Comparison of ENCODE assay signal across 9 cellular contexts in the genomic region with DNA sequence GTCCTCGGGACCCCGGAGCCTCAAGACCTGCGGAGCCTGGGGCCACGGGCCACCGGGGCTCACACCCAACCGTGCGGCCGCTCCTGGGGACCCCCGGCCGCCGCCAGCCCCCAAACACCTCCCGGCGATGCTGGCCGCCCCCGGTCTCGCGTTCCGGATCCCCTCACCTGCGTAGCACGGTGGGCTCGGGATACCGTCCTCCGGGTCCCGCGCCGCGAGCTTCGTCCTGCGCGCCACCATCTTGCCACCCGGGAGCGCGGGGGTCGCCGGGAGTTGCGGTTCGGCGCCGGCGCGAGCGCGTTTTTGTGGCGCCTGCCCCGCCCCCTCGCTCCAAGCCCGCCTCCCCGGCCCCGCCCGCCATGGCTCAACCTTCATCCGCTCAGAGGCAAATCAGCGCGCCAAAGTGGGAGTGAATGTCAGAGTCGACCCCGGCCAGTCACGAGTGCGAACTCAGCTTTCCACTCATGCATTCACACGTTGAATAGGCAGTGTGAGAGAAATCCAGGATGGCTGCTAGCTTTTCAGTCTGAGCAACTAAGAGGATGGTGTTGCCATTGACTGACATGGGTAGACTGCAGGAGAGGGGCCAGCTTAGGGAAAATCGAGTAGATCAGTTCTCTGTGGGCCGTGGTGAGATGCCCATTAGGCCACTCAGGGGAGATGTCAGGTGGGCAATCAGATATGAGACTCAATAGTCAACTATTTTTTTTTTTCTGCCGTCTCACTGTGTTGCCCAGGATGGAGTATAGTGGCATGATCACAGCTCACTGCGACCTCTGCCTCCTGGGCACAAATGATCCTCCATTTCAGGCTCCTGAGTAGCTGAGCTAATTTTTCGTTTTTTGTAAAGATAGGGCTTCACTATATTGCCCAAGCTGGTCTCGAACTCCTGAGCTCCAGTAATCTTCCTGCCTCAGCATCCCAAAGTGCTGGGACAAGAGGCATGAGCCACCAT. TPM values are rescaled to one million over a fixed set of nuclear protein-coding genes. Genes with fewer than 3 reads are reported as not detected.
DNase-seq lines count a peak whose midpoint lies in the region; ATAC-seq, FAIRE-seq and TF ChIP-seq lines count a peak whose summit lies in the region.
"Had no signal": no experiment of that assay in that cellular context is flagged by ENCODE, and none has a peak within 500 bp of the region (broad histone marks: within the 10 kb centered on the region; RNA-seq: fewer than 3 reads in every experiment).

No MANE protein-coding gene starts in this region.

- H3K27me3 ChIP-seq in BLaER1 treated with 17β-estradiol and CSF1 and Interleukin-3, amounts not matched to agents 10 nM and 100 nM = no peaks in the 10 kb centered on the region
- no peaks in the 10 kb centered on the region for H3K27me3 ChIP-seq in Karpas-422 (ENCODE audit: low read length)
- H3K27me3 ChIP-seq in pancreas = no peaks in the 10 kb centered on the region
- H3K27me3 ChIP-seq in thyroid gland = no peaks in the 10 kb centered on the region

- FAIRE-seq in pancreas (lab: Jason Lieb, UNC) = no peak

- H3K27ac Mint-ChIP-seq in activated naive CD4-positive, alpha-beta T cell treated with anti-CD3 and anti-CD28 coated beads, Interleukin-2, amount 50 U/mL, for 72 hours = peak overlapping the region; percentile 88 to 93

- peaks cover 18 to 48% (median 32%) of the 10 kb centered on the region in 10 experiments for H3K4me1 ChIP-seq in BLaER1 treated with 17β-estradiol and CSF1 and Interleukin-3, amounts not matched to agents 10 nM and 100 nM
- peaks cover 16% of the 10 kb centered on the region for H3K4me1 ChIP-seq in Karpas-422 (ENCODE audit: low read length)
- peaks cover 0 to 3% (median 0%) of the 10 kb centered on the region in 3 donors for H3K4me1 ChIP-seq in pancreas
- peaks cover 0 to 8% of the 10 kb centered on the region in 2 donors for H3K4me1 ChIP-seq in thyroid gland

- intact Hi-C loops in Right ventricle myocardium inferior (cut with DNase I) (no loop called here), pancreas (cut with DNase I) (no loop called here), thyroid gland (cut with DNase I) (no loop called here)

- ATAC-seq in GM19455 (IDR thresholded peaks at IDR 0.05; ENCODE audit: unreplicated experiment) (peak; percentile 70), SK-N-SH treated with all-trans-retinoic acid at 6 μM for 48 hours (peak; percentile 93), Right ventricle myocardium inferior (peak; percentile 94), pancreas (peak; percentile 96 to 97 (median 96))
- ATAC-seq in activated naive CD4-positive, alpha-beta T cell treated with anti-CD3 and anti-CD28 coated beads, Interleukin-2, amount 50 U/mL, for 72 hours = peak; percentile 88 to 93

- TF ChIP-seq CTCF in pancreas (IDR thresholded peaks at IDR 0.05) (no peak), thyroid gland (IDR thresholded peaks at IDR 0.05) (no peak)

- H3K9me3 Mint-ChIP-seq in activated naive CD4-positive, alpha-beta T cell treated with anti-CD3 and anti-CD28 coated beads, Interleukin-2, amount 50 U/mL, for 72 hours = no peaks in the 10 kb centered on the region

- peak in 1 of 2 donors; percentile 47 for TF ChIP-seq POLR2A in thyroid gland (IDR thresholded peaks at IDR 0.05)

- WGBS in pancreas, 2 donors = 6 to 7% methylated on average over 45 to 64 of the region's 64 CpGs
- 15 to 63% methylated on average over 6 to 25 of the region's 64 CpGs for WGBS in thyroid gland, 2 donors

- H2AFZ ChIP-seq in Karpas-422 (ENCODE audit: low read length) = no peak overlapping the region

- H3K9ac ChIP-seq in BLaER1 treated with 17β-estradiol and CSF1 and Interleukin-3, amounts not matched to agents 10 nM and 100 nM = peak overlapping the region; percentile 81 to 95 (median 91)
- peak overlapping the region; percentile 87 for H3K9ac ChIP-seq in Karpas-422 (ENCODE audit: low read length)

- H3K9me2 ChIP-seq in Karpas-422 (replicated peaks; ENCODE audit: insufficient read depth, low read length) = no peaks in the 10 kb centered on the region

- H4K20me1 ChIP-seq in BLaER1 treated with 17β-estradiol and CSF1 and Interleukin-3, amounts not matched to agents 10 nM and 100 nM = peaks cover under 1 to 51% (median 23%) of the 10 kb centered on the region in 11 experiments; a peak in 19 of 22 replicates
- H4K20me1 ChIP-seq in Karpas-422 (ENCODE audit: insufficient read depth, low read depth, low read length) = 0 out of 2 replicates have a peak, but pooled peaks cover 2% of the 10 kb centered on the region

- H3K36me3 Mint-ChIP-seq in activated naive CD4-positive, alpha-beta T cell treated with anti-CD3 and anti-CD28 coated beads, Interleukin-2, amount 50 U/mL, for 72 hours = peaks cover 18 to 21% of the 10 kb centered on the region in 2 donors

- peak overlapping the region; percentile 72 to 88 (median 82) for H3K4me2 ChIP-seq in BLaER1 treated with 17β-estradiol and CSF1 and Interleukin-3, amounts not matched to agents 10 nM and 100 nM
- peak overlapping the region; percentile 72 for H3K4me2 ChIP-seq in Karpas-422 (ENCODE audit: low read depth, low read length, poor library complexity, severe bottlenecking)

- peaks cover 61 to 79% (median 78%) of the 10 kb centered on the region in 11 experiments for H3K36me3 ChIP-seq in BLaER1 treated with 17β-estradiol and CSF1 and Interleukin-3, amounts not matched to agents 10 nM and 100 nM
- H3K36me3 ChIP-seq in Karpas-422 (ENCODE audit: insufficient read depth, low read length) (peaks cover 22% of the 10 kb centered on the region), pancreas (peaks cover 0 to 45% (median 19%) of the 10 kb centered on the region in 3 donors), thyroid gland (peaks cover 39 to 41% of the 10 kb centered on the region in 2 donors)

- DNase-seq in Karpas-422 (peak; percentile 96), Right ventricle myocardium inferior (ENCODE audit: missing footprints) (peak; percentile 88), pancreas (peak; percentile 63 to 92 (median 80)), thyroid gland (peak; percentile 80 to 82)
- DNase-seq in activated naive CD4-positive, alpha-beta T cell treated with anti-CD3 and anti-CD28 coated beads, Interleukin-2, amount 50 U/mL, for 72 hours (ENCODE audit: low spot score in 2 of 2) = peak; percentile 81 to 85

- H3K27ac ChIP-seq in BLaER1 treated with 17β-estradiol and CSF1 and Interleukin-3, amounts not matched to agents 10 nM and 100 nM = peak overlapping the region in 10 of 11 experiments; percentile 74 to 94 (median 90); a peak in 20 of 22 replicates
- peak overlapping the region; percentile 39; the same call in 1 of the 2 replicates for H3K27ac ChIP-seq in Karpas-422 (ENCODE audit: low read length)
- H3K27ac ChIP-seq in pancreas = no peak overlapping the region
- peak overlapping the region in 1 of 3 donors; percentile 80 for H3K27ac ChIP-seq in thyroid gland

- peak overlapping the region; percentile 79 to 91 (median 86) for H3K4me3 ChIP-seq in BLaER1 treated with 17β-estradiol and CSF1 and Interleukin-3, amounts not matched to agents 10 nM and 100 nM
- H3K4me3 ChIP-seq in Karpas-422 (ENCODE audit: low read length) (peak overlapping the region; percentile 68), pancreas (peak overlapping the region; percentile 74 to 83 (median 76)), thyroid gland (replicated peaks in 1 of 3) (peak overlapping the region; percentile 41 to 53 (median 47))

- no peaks in the 10 kb centered on the region for H3K9me3 ChIP-seq in BLaER1 treated with 17β-estradiol and CSF1 and Interleukin-3, amounts not matched to agents 10 nM and 100 nM (replicated peaks in 1 of 11)
- H3K9me3 ChIP-seq in Karpas-422 (ENCODE audit: low read length) = no peaks in the 10 kb centered on the region
- no peaks in the 10 kb centered on the region for H3K9me3 ChIP-seq in pancreas
- H3K9me3 ChIP-seq in thyroid gland = no peaks in the 10 kb centered on the region

- peaks cover 16% of the 10 kb centered on the region for H3K79me2 ChIP-seq in Karpas-422 (ENCODE audit: low read length)

TF ChIP-seq in SK-N-SH treated with all-trans-retinoic acid at 6 μM for 48 hours, 23 proteins besides CTCF, POLR2A, EP300 and RAD21:
- TF ChIP-seq GLIS3 (CRISPR knock-in tag; IDR thresholded peaks at IDR 0.05) = no peak
- TF ChIP-seq ISL1 (CRISPR knock-in tag; IDR thresholded peaks at IDR 0.05) = no peak
- TF ChIP-seq, protein P1, sequence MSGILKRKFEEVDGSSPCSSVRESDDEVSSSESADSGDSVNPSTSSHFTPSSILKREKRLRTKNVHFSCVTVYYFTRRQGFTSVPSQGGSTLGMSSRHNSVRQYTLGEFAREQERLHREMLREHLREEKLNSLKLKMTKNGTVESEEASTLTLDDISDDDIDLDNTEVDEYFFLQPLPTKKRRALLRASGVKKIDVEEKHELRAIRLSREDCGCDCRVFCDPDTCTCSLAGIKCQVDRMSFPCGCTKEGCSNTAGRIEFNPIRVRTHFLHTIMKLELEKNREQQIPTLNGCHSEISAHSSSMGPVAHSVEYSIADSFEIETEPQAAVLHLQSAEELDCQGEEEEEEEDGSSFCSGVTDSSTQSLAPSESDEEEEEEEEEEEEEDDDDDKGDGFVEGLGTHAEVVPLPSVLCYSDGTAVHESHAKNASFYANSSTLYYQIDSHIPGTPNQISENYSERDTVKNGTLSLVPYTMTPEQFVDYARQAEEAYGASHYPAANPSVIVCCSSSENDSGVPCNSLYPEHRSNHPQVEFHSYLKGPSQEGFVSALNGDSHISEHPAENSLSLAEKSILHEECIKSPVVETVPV (CRISPR knock-in tag; IDR thresholded peaks at IDR 0.05) = no peak
- TF ChIP-seq ZNF8 (CRISPR knock-in tag; IDR thresholded peaks at IDR 0.05) = no peak
TF ChIP-seq in SK-N-SH treated with all-trans-retinoic acid at 6 μM for 48 hours: peak in this region for 0.

RNA-seq across cellular contexts. Expression of a gene that starts 28.3 kb away (rescaled TPM):
- total RNA-seq in Karpas-422 (2014; rRNA removed; shearing (Covaris generic); ENCODE audit: low replicate concordance) = 3.2 and 3.7 TPM in 2 replicates
- total RNA-seq in activated naive CD4-positive, alpha-beta T cell treated with anti-CD3 and anti-CD28 coated beads, Interleukin-2, amount 50 U/mL, for 72 hours = 1 to 10 TPM; 1.2 to 1.9 TPM
- total RNA-seq in Right ventricle myocardium inferior = 2.6 TPM
- total RNA-seq in pancreas = 1 to 10 TPM in 1 of 6 donors, under 1 TPM in 5; 0.23 to 2.0 (median 0.69) TPM
- 1 to 10 TPM in 1 of 2 donors, under 1 TPM in 1; 0.76 to 3.6 TPM for polyA plus RNA-seq in pancreas
- 1 to 10 TPM in 2 of 4 donors, under 1 TPM in 1, not detected in 1; 0.83 to 5.1 (median 3.1) TPM for total RNA-seq in thyroid gland

RNA-seq across cellular contexts. Expression of a gene that starts 32.6 kb away (rescaled TPM):
- total RNA-seq in Karpas-422 (2014; rRNA removed; shearing (Covaris generic); ENCODE audit: low replicate concordance) = 28.7 and 39.2 TPM in 2 replicates
- total RNA-seq in activated naive CD4-positive, alpha-beta T cell treated with anti-CD3 and anti-CD28 coated beads, Interleukin-2, amount 50 U/mL, for 72 hours = 100 to 1,000 TPM in 1 of 2 donors, 10 to 100 TPM in 1; 71.9 to 126 TPM
- total RNA-seq in Right ventricle myocardium inferior (39.3 TPM), pancreas (10 to 100 TPM; 23.3 to 35.2 (median 28.7) TPM), thyroid gland (10 to 100 TPM; 46.1 to 55.4 (median 49.8) TPM)
- 10 to 100 TPM; 14.6 to 28.6 TPM for polyA plus RNA-seq in pancreas

RNA-seq across cellular contexts. Expression of a gene that starts 58.4 kb away (rescaled TPM):
- not detected in 2 replicates for total RNA-seq in Karpas-422 (2014; rRNA removed; shearing (Covaris generic); ENCODE audit: low replicate concordance)
- 1 to 10 TPM in 1 of 2 donors, under 1 TPM in 1; 0.89 to 1.4 TPM for total RNA-seq in activated naive CD4-positive, alpha-beta T cell treated with anti-CD3 and anti-CD28 coated beads, Interleukin-2, amount 50 U/mL, for 72 hours
- 0.41 TPM for total RNA-seq in Right ventricle myocardium inferior
- total RNA-seq in pancreas = under 1 TPM in 5 of 6 donors, not detected in 1; 0.24 to 0.60 (median 0.34) TPM
- polyA plus RNA-seq in pancreas = under 1 TPM in 1 of 2 donors, not detected in 1; 0.34 TPM
- not detected for total RNA-seq in thyroid gland
- polyA plus RNA-seq: adipose tissue had no signal

Comparison
In these comparisons a context has a peak if more than half of its experiments do, and no peak if none do; other contexts are left out.
1. H3K27ac ChIP-seq: peak in BLaER1 treated with 17β-estradiol and CSF1 and Interleukin-3, amounts not matched to agents 10 nM and 100 nM (10 of 11) and Karpas-422 (single experiment); none in pancreas (0 of 4).
2. Peak in every context shown above with its lines, with median percentiles within 50 percentile points of each other: H3K4me3 ChIP-seq, ATAC-seq and DNase-seq.